Comparison of ENCODE assay signal across 36 cellular contexts in the genomic region with DNA sequence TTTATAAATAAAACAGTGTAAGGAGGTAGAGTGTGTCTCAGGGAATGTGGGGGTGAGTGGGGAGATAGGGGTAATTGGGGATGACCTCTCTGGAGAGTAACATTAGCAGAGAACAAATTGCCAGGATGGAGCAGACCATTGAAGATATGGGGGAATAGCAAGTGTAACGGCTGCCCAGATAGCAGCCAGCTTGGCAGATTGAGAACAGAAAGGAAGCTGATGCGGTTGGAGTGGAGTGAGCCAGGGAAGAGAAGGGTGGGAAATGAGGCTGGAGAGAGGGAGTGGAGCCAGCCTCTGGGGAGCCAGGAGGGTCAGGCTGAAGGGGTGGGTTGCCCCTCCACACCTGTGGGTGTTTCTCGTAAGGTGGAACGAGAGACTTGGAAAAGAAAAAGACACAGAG.
"Had no signal": no experiment of that assay in that cellular context is flagged by ENCODE, and none has a peak within 500 bp of the region (broad histone marks: within the 10 kb centered on the region; RNA-seq: fewer than 3 reads in every experiment).

No MANE protein-coding gene starts in this region.

- H3K9me3 Mint-ChIP-seq: activated CD4-positive, alpha-beta memory T cell treated with anti-CD3 and anti-CD28 coated beads for 36 hours; activated CD4-positive, alpha-beta T cell treated with anti-CD3 and anti-CD28 coated beads, Interleukin-2, amount 10 ng/mL, durations not matched to agents 24 days and 14 days; activated naive CD4-positive, alpha-beta T cell treated with anti-CD3 and anti-CD28 coated beads for 36 hours; activated naive CD4-positive, alpha-beta T cell treated with anti-CD3 and anti-CD28 coated beads, Interleukin-2, amount 50 U/mL, for 24 hours; activated naive CD8-positive, alpha-beta T cell treated with anti-CD3 and anti-CD28 coated beads for 36 hours; activated naive CD8-positive, alpha-beta T cell treated with anti-CD3 and anti-CD28 coated beads, Interleukin-2, amount 50 U/mL, for 24 hours; activated T-helper 1 cell treated with anti-CD3 and anti-CD28 coated beads, Interleukin-12 subunit alpha, Interleukin-12 subunit beta, Interleukin-2, Interleukin-4 antibody, amounts not matched to agents 30 ng/mL and 10 ng/mL and 1 ng/mL, durations not matched to agents 14 hours and 24 hours and 36 hours; activated T-helper 2 cell treated with anti-CD3 and anti-CD28 coated beads, Interferon-gamma antibody, Interleukin-2, Interleukin-4, amounts not matched to agents 10 μg/mL and 5 μg/mL and 100 μg/mL, durations not matched to agents 14 hours and 24 hours and 36 hours; effector memory CD8-positive, alpha-beta T cell; T-helper 2 cell treated with Interferon-gamma antibody and Interleukin-4, amounts not matched to agents 5 μg/mL and 100 μg/mL, for 36 hours had no signal

- H3K27ac Mint-ChIP-seq: activated CD4-positive, alpha-beta memory T cell treated with anti-CD3 and anti-CD28 coated beads for 36 hours; activated CD4-positive, alpha-beta T cell treated with anti-CD3 and anti-CD28 coated beads for 36 hours; activated CD4-positive, alpha-beta T cell treated with anti-CD3 and anti-CD28 coated beads, Interleukin-2, amount 10 ng/mL, durations not matched to agents 24 days and 14 days; activated CD8-positive, alpha-beta memory T cell treated with anti-CD3 and anti-CD28 coated beads, Interleukin-2, amount 10 ng/mL, durations not matched to agents 7 days and 5 days; activated CD8-positive, alpha-beta T cell treated with anti-CD3 and anti-CD28 coated beads, Interleukin-2, amount 10 ng/mL, durations not matched to agents 7 days and 5 days; activated naive CD4-positive, alpha-beta T cell treated with anti-CD3 and anti-CD28 coated beads for 36 hours; activated naive CD4-positive, alpha-beta T cell treated with anti-CD3 and anti-CD28 coated beads, Interleukin-2, amount 50 U/mL, for 24 hours; activated naive CD8-positive, alpha-beta T cell treated with anti-CD3 and anti-CD28 coated beads for 36 hours; activated naive CD8-positive, alpha-beta T cell treated with anti-CD3 and anti-CD28 coated beads, Interleukin-2, amount 50 U/mL, for 24 hours; activated T-helper 1 cell treated with anti-CD3 and anti-CD28 coated beads, Interleukin-12 subunit alpha, Interleukin-12 subunit beta, Interleukin-2, Interleukin-4 antibody, amounts not matched to agents 30 ng/mL and 10 ng/mL and 1 ng/mL, durations not matched to agents 14 hours and 24 hours and 36 hours; activated T-helper 2 cell treated with anti-CD3 and anti-CD28 coated beads, Interferon-gamma antibody, Interleukin-2, Interleukin-4, amounts not matched to agents 10 μg/mL and 5 μg/mL and 100 μg/mL, durations not matched to agents 14 hours and 24 hours and 36 hours; T-helper 17 cell; T-helper 2 cell treated with Interferon-gamma antibody and Interleukin-4, amounts not matched to agents 5 μg/mL and 100 μg/mL, for 36 hours had no signal

- FAIRE-seq: colon, endometrium, endothelial cell of umbilical vein, frontal cortex had no signal

- H3K36me3 Mint-ChIP-seq: activated CD4-positive, alpha-beta memory T cell treated with anti-CD3 and anti-CD28 coated beads for 36 hours; activated CD8-positive, alpha-beta memory T cell treated with anti-CD3 and anti-CD28 coated beads, Interleukin-2, amount 10 ng/mL, durations not matched to agents 7 days and 5 days; activated naive CD4-positive, alpha-beta T cell treated with anti-CD3 and anti-CD28 coated beads, Interleukin-2, amount 50 U/mL, for 24 hours; activated naive CD8-positive, alpha-beta T cell treated with anti-CD3 and anti-CD28 coated beads for 36 hours had no signal

- DNase-seq: activated CD4-positive, alpha-beta memory T cell treated with anti-CD3 and anti-CD28 coated beads for 36 hours; activated CD4-positive, alpha-beta T cell treated with anti-CD3 and anti-CD28 coated beads for 36 hours; activated CD4-positive, alpha-beta T cell treated with anti-CD3 and anti-CD28 coated beads, Interleukin-2, amount 10 ng/mL, durations not matched to agents 24 days and 14 days; activated CD4-positive, CD25-positive, alpha-beta regulatory T cell; activated CD4-positive, CD25-positive, alpha-beta regulatory T cell treated with anti-CD3 and anti-CD28 coated beads, Interleukin-2, amount 50 U/mL, for 72 hours; activated CD8-positive, alpha-beta memory T cell treated with anti-CD3 and anti-CD28 coated beads, Interleukin-2, amount 10 ng/mL, durations not matched to agents 7 days and 5 days; activated CD8-positive, alpha-beta memory T cell treated with anti-CD3 and anti-CD28 coated beads, Interleukin-2, amount 50 U/mL, for 4 hours; activated CD8-positive, alpha-beta T cell treated with anti-CD3 and anti-CD28 coated beads, Interleukin-2, amount 10 ng/mL, durations not matched to agents 7 days and 5 days; activated effector memory CD4-positive, alpha-beta T cell treated with anti-CD3 and anti-CD28 coated beads, Interleukin-2, amount 50 U/mL, for 16 hours; activated naive CD4-positive, alpha-beta T cell treated with anti-CD3 and anti-CD28 coated beads for 36 hours; activated naive CD8-positive, alpha-beta T cell treated with anti-CD3 and anti-CD28 coated beads for 36 hours; activated naive CD8-positive, alpha-beta T cell treated with anti-CD3 and anti-CD28 coated beads, Interleukin-2, amount 50 U/mL, for 24 hours; activated T-cell treated with anti-CD3 and anti-CD28 coated beads, Interleukin-2, amount 50 U/mL, for 1 hour; activated T-cell treated with anti-CD3 and anti-CD28 coated beads, Interleukin-2, amount 50 U/mL, for 48 hours; adrenal gland; amygdala; body of pancreas; caudate nucleus; cortex of kidney; dermis blood vessel endothelial cell; effector CD4-positive, alpha-beta T cell; effector memory CD8-positive, alpha-beta T cell; foreskin fibroblast; heart left ventricle; T-helper 17 cell; T1000; WERI-Rb-1 had no signal

- H3K4me1 Mint-ChIP-seq: activated CD4-positive, alpha-beta T cell treated with anti-CD3 and anti-CD28 coated beads for 36 hours; activated CD4-positive, alpha-beta T cell treated with anti-CD3 and anti-CD28 coated beads, Interleukin-2, amount 10 ng/mL, durations not matched to agents 24 days and 14 days; T-helper 17 cell had no signal

- H3K4me3 ChIP-seq: adrenal gland, body of pancreas, heart left ventricle had no signal

- H3K9me3 ChIP-seq: adrenal gland, body of pancreas, heart left ventricle had no signal

- H3K36me3 ChIP-seq: adrenal gland, heart left ventricle, WERI-Rb-1 had no signal

- H3K27me3 ChIP-seq: adrenal gland, body of pancreas, heart left ventricle had no signal

- ATAC-seq: activated CD4-positive, alpha-beta T cell treated with anti-CD3 and anti-CD28 coated beads for 36 hours; activated CD8-positive, alpha-beta memory T cell treated with anti-CD3 and anti-CD28 coated beads, Interleukin-2, amount 10 ng/mL, durations not matched to agents 7 days and 5 days; activated CD8-positive, alpha-beta T cell treated with anti-CD3 and anti-CD28 coated beads, Interleukin-2, amount 10 ng/mL, durations not matched to agents 7 days and 5 days; activated naive CD8-positive, alpha-beta T cell treated with anti-CD3 and anti-CD28 coated beads, Interleukin-2, amount 50 U/mL, for 24 hours; body of pancreas; effector memory CD8-positive, alpha-beta T cell; heart left ventricle; T-helper 17 cell had no signal

- H3K4me3 Mint-ChIP-seq: activated CD4-positive, alpha-beta memory T cell treated with anti-CD3 and anti-CD28 coated beads for 36 hours; activated CD4-positive, alpha-beta T cell treated with anti-CD3 and anti-CD28 coated beads for 36 hours; activated CD4-positive, alpha-beta T cell treated with anti-CD3 and anti-CD28 coated beads, Interleukin-2, amount 10 ng/mL, durations not matched to agents 24 days and 14 days; activated CD8-positive, alpha-beta memory T cell treated with anti-CD3 and anti-CD28 coated beads, Interleukin-2, amount 10 ng/mL, durations not matched to agents 7 days and 5 days; activated CD8-positive, alpha-beta T cell treated with anti-CD3 and anti-CD28 coated beads, Interleukin-2, amount 10 ng/mL, durations not matched to agents 7 days and 5 days; activated naive CD4-positive, alpha-beta T cell treated with anti-CD3 and anti-CD28 coated beads for 36 hours; activated naive CD4-positive, alpha-beta T cell treated with anti-CD3 and anti-CD28 coated beads, Interleukin-2, amount 50 U/mL, for 24 hours; activated naive CD8-positive, alpha-beta T cell treated with anti-CD3 and anti-CD28 coated beads for 36 hours; activated naive CD8-positive, alpha-beta T cell treated with anti-CD3 and anti-CD28 coated beads, Interleukin-2, amount 50 U/mL, for 24 hours; activated T-helper 1 cell treated with anti-CD3 and anti-CD28 coated beads, Interleukin-12 subunit alpha, Interleukin-12 subunit beta, Interleukin-2, Interleukin-4 antibody, amounts not matched to agents 30 ng/mL and 10 ng/mL and 1 ng/mL, durations not matched to agents 14 hours and 24 hours and 36 hours; effector memory CD8-positive, alpha-beta T cell; T-helper 17 cell; T-helper 2 cell treated with Interferon-gamma antibody and Interleukin-4, amounts not matched to agents 5 μg/mL and 100 μg/mL, for 36 hours had no signal

- H3K27ac ChIP-seq: adrenal gland, body of pancreas, epithelial cell of prostate, heart left ventricle, WERI-Rb-1 had no signal
